ENCODE assay signal across 11 cellular contexts in genomic region chr3:71201939-71202338, GRCh38.
DNase-seq lines count a peak whose midpoint lies in the region; ATAC-seq and TF ChIP-seq lines count a peak whose summit lies in the region.
"Had no signal": no experiment of that assay in that cellular context is flagged by ENCODE, and none has a peak within 500 bp of the region (broad histone marks: within the 10 kb centered on the region; RNA-seq: fewer than 3 reads in every experiment).

No MANE protein-coding gene starts in this region.

- H3K4me1 ChIP-seq in lung (ENCODE audit: control insufficient read depth in 2 of 2, insufficient read depth in 2 of 2, low read length in 2 of 2), result peaks cover 0 to 18% of the 10 kb centered on the region in 2 donors
- H3K4me1 ChIP-seq: foreskin keratinocyte had no signal

- DNase-seq in NCI-H146 (lab: John Stamatoyannopoulos, UW) (peak; percentile 43), NCI-H146 treated with DMSO at 0.1 percent for 48 hours (lab: John Stamatoyannopoulos, UW; ENCODE audit: unreplicated experiment) (no peak), cerebellar cortex (ENCODE audit: low spot score) (peak; percentile 48), lung (ENCODE audit: low spot score) (peak; percentile 58), superior temporal gyrus (ENCODE audit: extremely low spot score) (peak; percentile 83), HPDE6-E6E7 (ENCODE audit: extremely low spot score) (no peak)
- DNase-seq in stimulated activated CD4-positive, alpha-beta T cell treated with anti-CD3 and anti-CD28 coated beads, Interleukin-1b, Interleukin-23, amount 100 ng/mL, for 48 hours, result no peak
- DNase-seq in activated T-cell treated with anti-CD3 and anti-CD28 coated beads, Interleukin-2, amount 50 U/mL, for 48 hours, result no peak
- DNase-seq: activated effector memory CD4-positive, alpha-beta T cell treated with anti-CD3 and anti-CD28 coated beads, Interleukin-2, amount 50 U/mL, for 16 hours; foreskin keratinocyte had no signal

- TF ChIP-seq CTCF in lung (IDR thresholded peaks at IDR 0.05; ENCODE audit: control extremely low read depth, extremely low read depth), result no peak

- peaks cover 0 to 2% of the 10 kb centered on the region in 2 donors for H3K36me3 ChIP-seq in lung (ENCODE audit: control insufficient read depth in 2 of 2, insufficient read depth in 2 of 2, low read length in 2 of 2)

- no peaks in the 10 kb centered on the region for H3K9me3 ChIP-seq in lung (ENCODE audit: control insufficient read depth in 2 of 2, insufficient read depth in 1 of 2, low read length in 1 of 2)
- H3K9me3 ChIP-seq: A549 had no signal

- H3K4me3 ChIP-seq in lung, result no peak overlapping the region
- H3K4me3 ChIP-seq: A549 had no signal

- peak; percentile 47 for ATAC-seq in lung (ENCODE audit: insufficient read depth, low FRiP score)
- ATAC-seq: A549, foreskin keratinocyte had no signal

- H3K27me3 ChIP-seq in lung (ENCODE audit: control insufficient read depth, insufficient read depth), result no peaks in the 10 kb centered on the region
- H3K27me3 ChIP-seq: foreskin keratinocyte had no signal

- 62 to 81% methylated on average over 1 of the region's 1 CpG for WGBS in lung, 2 donors

- H3K27ac ChIP-seq in lung (ENCODE audit: low read depth in 1 of 2, low read length in 1 of 2), result no peak overlapping the region
- H3K27ac ChIP-seq: A549, foreskin keratinocyte had no signal

Comparison
In these comparisons a context has a peak if more than half of its experiments do, and no peak if none do; other contexts are left out.
1. DNase-seq: peak in NCI-H146 (single experiment), cerebellar cortex (single experiment), lung (single experiment) and superior temporal gyrus (single experiment); none in NCI-H146 treated with DMSO at 0.1 percent for 48 hours (single experiment), stimulated activated CD4-positive, alpha-beta T cell treated with anti-CD3 and anti-CD28 coated beads, Interleukin-1b, Interleukin-23, amount 100 ng/mL, for 48 hours (single experiment), HPDE6-E6E7 (single experiment) and activated T-cell treated with anti-CD3 and anti-CD28 coated beads, Interleukin-2, amount 50 U/mL, for 48 hours (0 of 2).